In the genomic region with DNA sequence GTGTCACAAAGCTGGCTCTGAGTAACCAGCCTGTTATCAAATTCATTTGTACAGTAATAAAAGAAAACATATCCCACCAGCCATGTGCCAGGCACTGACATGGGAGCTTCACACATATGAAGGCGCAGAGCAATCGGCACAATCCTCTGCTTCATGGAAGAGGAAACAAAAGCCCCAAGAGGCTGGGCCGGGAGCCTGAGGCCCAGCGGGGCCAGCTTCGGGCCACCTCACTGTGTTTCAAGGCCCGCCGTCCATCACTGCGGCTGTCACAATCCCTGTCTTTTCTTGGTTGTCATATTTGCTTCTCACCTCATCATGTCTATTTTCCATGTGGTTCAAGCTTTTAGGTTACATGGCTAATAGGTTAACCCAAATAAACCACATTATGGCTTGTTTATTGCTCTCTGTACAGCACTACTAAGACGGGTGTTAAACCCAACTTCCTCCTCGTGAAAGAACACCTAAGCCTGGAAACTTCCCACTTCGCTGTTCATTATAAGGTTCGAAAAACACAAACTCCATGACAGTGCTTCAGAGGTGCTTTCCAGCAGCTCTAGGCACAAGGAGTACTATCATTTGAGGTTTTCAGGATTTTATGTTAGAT, we compare ENCODE assay signal across 14 cellular contexts.
DNase-seq lines count a peak whose midpoint lies in the region; ATAC-seq and TF ChIP-seq lines count a peak whose summit lies in the region.
"Had no signal": no experiment of that assay in that cellular context is flagged by ENCODE, and none has a peak within 500 bp of the region (broad histone marks: within the 10 kb centered on the region; RNA-seq: fewer than 3 reads in every experiment).

No MANE protein-coding gene starts in this region.

- no peaks in the 10 kb centered on the region for H3K27me3 ChIP-seq in BLaER1 treated with 17β-estradiol and CSF1 and Interleukin-3, amounts not matched to agents 10 nM and 100 nM

- peak overlapping the region; percentile 75 to 97 (median 91); a peak in 21 of 22 replicates for H3K4me2 ChIP-seq in BLaER1 treated with 17β-estradiol and CSF1 and Interleukin-3, amounts not matched to agents 10 nM and 100 nM

- H3K9me3 Mint-ChIP-seq in effector memory CD8-positive, alpha-beta T cell = peaks cover 9 to 12% of the 10 kb centered on the region in 2 donors
- H3K9me3 Mint-ChIP-seq in natural killer cell = no peaks in the 10 kb centered on the region
- H3K9me3 Mint-ChIP-seq: CD4-positive, alpha-beta T cell; T-helper 1 cell treated with Interleukin-12 subunit alpha and Interleukin-12 subunit beta and Interleukin-4 antibody, amounts not matched to agents 30 μg/mL and 1 μg/mL, for 36 hours had no signal

- H3K9me3 ChIP-seq in BLaER1 treated with 17β-estradiol and CSF1 and Interleukin-3, amounts not matched to agents 10 nM and 100 nM (replicated peaks in 1 of 11) = peaks cover 8 to 36% (median 28%) of the 10 kb centered on the region in 11 experiments; a peak in 21 of 22 replicates

- H3K27ac ChIP-seq in BLaER1 treated with 17β-estradiol and CSF1 and Interleukin-3, amounts not matched to agents 10 nM and 100 nM = peak overlapping the region in 9 of 11 experiments; percentile 82 to 99 (median 96); a peak in 17 of 22 replicates

- peaks cover 0 to 26% (median 9%) of the 10 kb centered on the region in 11 experiments; a peak in 9 of 22 replicates for H3K36me3 ChIP-seq in BLaER1 treated with 17β-estradiol and CSF1 and Interleukin-3, amounts not matched to agents 10 nM and 100 nM

- TF ChIP-seq CTCF in natural killer cell (IDR thresholded peaks at IDR 0.05) = no peak

- peaks cover 3% of the 10 kb centered on the region for H3K36me3 Mint-ChIP-seq in effector memory CD8-positive, alpha-beta T cell (ENCODE audit: insufficient read depth)
- peaks cover 11% of the 10 kb centered on the region for H3K36me3 Mint-ChIP-seq in natural killer cell

- peak overlapping the region in 7 of 10 experiments; percentile 30 to 58 (median 55); a peak in 12 of 20 replicates for H3K4me3 ChIP-seq in BLaER1 treated with 17β-estradiol and CSF1 and Interleukin-3, amounts not matched to agents 10 nM and 100 nM

- no peaks in the 10 kb centered on the region for H4K20me1 ChIP-seq in BLaER1 treated with 17β-estradiol and CSF1 and Interleukin-3, amounts not matched to agents 10 nM and 100 nM

- ATAC-seq in effector memory CD8-positive, alpha-beta T cell (replicated peaks) = peak; percentile 95
- ATAC-seq in natural killer cell (peak; percentile 69 to 93 (median 83)), GM18498 (IDR thresholded peaks at IDR 0.05; ENCODE audit: unreplicated experiment) (no peak)

- H3K4me3 Mint-ChIP-seq in effector memory CD8-positive, alpha-beta T cell = peak overlapping the region in 1 of 2 donors; percentile 7
- peak overlapping the region; percentile 71 for H3K4me3 Mint-ChIP-seq in natural killer cell
- H3K4me3 Mint-ChIP-seq: CD4-positive, alpha-beta T cell; T-helper 1 cell treated with Interleukin-12 subunit alpha and Interleukin-12 subunit beta and Interleukin-4 antibody, amounts not matched to agents 30 μg/mL and 1 μg/mL, for 36 hours had no signal

- intact Hi-C loops in natural killer cell (cut with micrococcal nuclease) = loop anchor here (5.0 kb wide), 2 partner anchors 79 to 141 kb away; a partner anchor contains a TSS

- DNase-seq in MV-4-11 (lab: John Stamatoyannopoulos, UW) (peak; percentile 17), natural killer cell (peak; percentile 31), midbrain (lab: John Stamatoyannopoulos, UW) (no peak), DMS79 (lab: John Stamatoyannopoulos, UW) (no peak), CD1c-positive myeloid dendritic cell (ENCODE audit: extremely low spot score) (no peak)
- DNase-seq in effector memory CD8-positive, alpha-beta T cell = no peak
- DNase-seq: Calu3; CD4-positive, alpha-beta T cell; NCI-H1436; NCI-H446; RPMI8226 had no signal

- peaks cover 14 to 37% of the 10 kb centered on the region in 2 donors for H3K27me3 Mint-ChIP-seq in effector memory CD8-positive, alpha-beta T cell
- H3K27me3 Mint-ChIP-seq in natural killer cell (ENCODE audit: low read depth in 2 of 2) = peaks cover 28 to 39% of the 10 kb centered on the region in 2 donors

- H3K4me1 Mint-ChIP-seq in effector memory CD8-positive, alpha-beta T cell (ENCODE audit: low read depth in 2 of 2) = peaks cover 4 to 24% of the 10 kb centered on the region in 2 donors
- peaks cover 39 to 45% of the 10 kb centered on the region in 2 donors for H3K4me1 Mint-ChIP-seq in natural killer cell

- peaks cover 45 to 65% (median 58%) of the 10 kb centered on the region in 10 experiments for H3K4me1 ChIP-seq in BLaER1 treated with 17β-estradiol and CSF1 and Interleukin-3, amounts not matched to agents 10 nM and 100 nM

- no peak overlapping the region for H3K27ac Mint-ChIP-seq in effector memory CD8-positive, alpha-beta T cell
- H3K27ac Mint-ChIP-seq in natural killer cell = peak overlapping the region; percentile 70 to 72
- H3K27ac Mint-ChIP-seq: CD4-positive, alpha-beta T cell; T-helper 1 cell treated with Interleukin-12 subunit alpha and Interleukin-12 subunit beta and Interleukin-4 antibody, amounts not matched to agents 30 μg/mL and 1 μg/mL, for 36 hours had no signal

- H3K9ac ChIP-seq in BLaER1 treated with 17β-estradiol and CSF1 and Interleukin-3, amounts not matched to agents 10 nM and 100 nM = peak overlapping the region in 8 of 11 experiments; percentile 80 to 88 (median 85); a peak in 16 of 22 replicates

Comparison
In these comparisons a context has a peak if more than half of its experiments do, and no peak if none do; other contexts are left out.
1. DNase-seq: peak in MV-4-11 (single experiment) and natural killer cell (single experiment); none in effector memory CD8-positive, alpha-beta T cell (0 of 3), midbrain (single experiment), DMS79 (single experiment) and CD1c-positive myeloid dendritic cell (single experiment).
2. H3K27ac Mint-ChIP-seq: peak in natural killer cell (2 of 2); none in effector memory CD8-positive, alpha-beta T cell (0 of 2).